Comparison of ENCODE assay signal across 8 cellular contexts in genomic region chr7:33061282-33061928, GRCh38. TPM values are rescaled to one million over a fixed set of nuclear protein-coding genes. Genes with fewer than 3 reads are reported as not detected.
DNase-seq lines count a peak whose midpoint lies in the region; ATAC-seq, FAIRE-seq and TF ChIP-seq lines count a peak whose summit lies in the region.

No MANE protein-coding gene starts in this region.

- H3K27ac Mint-ChIP-seq in endodermal cell (no peak overlapping the region), progenitor cell of endocrine pancreas (peak overlapping the region; percentile 97)

- H3K9me3 ChIP-seq in NT2/D1 (ENCODE audit: insufficient read depth, low read length) = no peaks in the 10 kb centered on the region
- peaks cover 11% of the 10 kb centered on the region for H3K9me3 ChIP-seq in endodermal cell (ENCODE audit: control insufficient read depth, low read length)
- no peaks in the 10 kb centered on the region for H3K9me3 ChIP-seq in small intestine (ENCODE audit: control insufficient read depth, low read depth)

- H3K36me3 ChIP-seq in NT2/D1 (ENCODE audit: insufficient read depth, insufficient read length, low read length) = peaks cover 9% of the 10 kb centered on the region
- peaks cover 3% of the 10 kb centered on the region for H3K36me3 ChIP-seq in endodermal cell (ENCODE audit: control insufficient read depth, insufficient read depth, low read length)
- H3K36me3 ChIP-seq in small intestine (ENCODE audit: control insufficient read depth in 2 of 2, insufficient read depth in 2 of 2, low read length in 2 of 2) = no peaks in the 10 kb centered on the region

- DNase-seq in GM12864 (ENCODE audit: low read depth) (no peak), NT2/D1 (ENCODE audit: low read depth, low spot score) (no peak), endodermal cell (no peak), progenitor cell of endocrine pancreas (ENCODE audit: low spot score, unreplicated experiment) (no peak), GM03348 (ENCODE audit: low spot score) (no peak), DMS79 (lab: John Stamatoyannopoulos, UW) (no peak), small intestine (no peak)

- H3K27me3 Mint-ChIP-seq in endodermal cell (ENCODE audit: insufficient read depth) (no peaks in the 10 kb centered on the region), progenitor cell of endocrine pancreas (no peaks in the 10 kb centered on the region)

- H3K4me3 ChIP-seq in GM12864 (ENCODE audit: low read depth, low read length) = peak overlapping the region; percentile 96
- peak overlapping the region; percentile 94 for H3K4me3 ChIP-seq in NT2/D1 (ENCODE audit: insufficient read length, low read depth)
- H3K4me3 ChIP-seq in endodermal cell (ENCODE audit: low read length) = peak overlapping the region; percentile 98
- H3K4me3 ChIP-seq in small intestine (ENCODE audit: low read depth in 1 of 2, low read length in 2 of 2) = peak overlapping the region in 1 of 2 donors; percentile 92

- FAIRE-seq in small intestine (lab: Jason Lieb, UNC) = no peak

- no peaks in the 10 kb centered on the region for H3K4me1 ChIP-seq in NT2/D1 (ENCODE audit: insufficient read depth, insufficient read length)
- peaks cover 3% of the 10 kb centered on the region for H3K4me1 ChIP-seq in endodermal cell (ENCODE audit: control insufficient read depth, insufficient read depth, low read length)
- peaks cover 4 to 11% of the 10 kb centered on the region in 2 donors for H3K4me1 ChIP-seq in small intestine (ENCODE audit: control insufficient read depth in 2 of 2, insufficient read depth in 1 of 2, low read depth in 1 of 2, low read length in 1 of 2)

- H3K9ac ChIP-seq in NT2/D1 (ENCODE audit: insufficient read length, low read depth) (peak overlapping the region; percentile 93), endodermal cell (ENCODE audit: extremely low read depth, low read length, poor library complexity, severe bottlenecking) (peak overlapping the region; percentile 65)

- ATAC-seq in HG03469 (IDR thresholded peaks at IDR 0.05; ENCODE audit: unreplicated experiment) = no peak

- no peaks in the 10 kb centered on the region for H3K27me3 ChIP-seq in NT2/D1 (ENCODE audit: insufficient read depth, insufficient read length)
- H3K27me3 ChIP-seq in endodermal cell (ENCODE audit: control insufficient read depth, insufficient read depth, low read length, poor library complexity, severe bottlenecking) = no peaks in the 10 kb centered on the region
- no peaks in the 10 kb centered on the region for H3K27me3 ChIP-seq in small intestine (ENCODE audit: control insufficient read depth in 2 of 2, insufficient read depth in 2 of 2, low read length in 2 of 2)

- H3K4me3 Mint-ChIP-seq in endodermal cell = peak overlapping the region; percentile 91
- peak overlapping the region; percentile 93 for H3K4me3 Mint-ChIP-seq in progenitor cell of endocrine pancreas (ENCODE audit: low read depth)

- H3K9me3 Mint-ChIP-seq in endodermal cell (peaks cover 22% of the 10 kb centered on the region), progenitor cell of endocrine pancreas (ENCODE audit: low read depth) (peaks cover 17% of the 10 kb centered on the region)

- peaks cover 19% of the 10 kb centered on the region for H3K36me3 Mint-ChIP-seq in endodermal cell (ENCODE audit: low read depth)
- H3K36me3 Mint-ChIP-seq in progenitor cell of endocrine pancreas (ENCODE audit: insufficient read depth) = peaks cover 22% of the 10 kb centered on the region

- H3K27ac ChIP-seq in endodermal cell (ENCODE audit: low read depth, low read length) (no peak overlapping the region), small intestine (ENCODE audit: low read depth in 1 of 2, low read length in 1 of 2) (no peak overlapping the region)

- H3K4me1 Mint-ChIP-seq in endodermal cell (peaks cover 10% of the 10 kb centered on the region), progenitor cell of endocrine pancreas (ENCODE audit: low read depth) (peaks cover 18% of the 10 kb centered on the region)

- TF ChIP-seq CTCF in GM12864 (IDR thresholded peaks at IDR 0.05; ENCODE audit: low read depth, low read length, missing control alignments) = no peak
- TF ChIP-seq CTCF in endodermal cell (conservative IDR thresholded peaks at IDR 0.05) = no peak
- no peak for TF ChIP-seq CTCF in progenitor cell of endocrine pancreas (IDR thresholded peaks at IDR 0.05; ENCODE audit: unreplicated experiment)

- WGBS in endodermal cell (ENCODE audit: insufficient coverage in 1 of 2, insufficient read length in 1 of 2), 2 experiments = 61 to 87% methylated on average over 1 to 6 of the region's 7 CpGs
- WGBS in small intestine, 3 donors = 5 to 16% (median 14%) methylated on average over 7 of the region's 7 CpGs

RNA-seq across cellular contexts. Expression of gene NT5C3A, which starts 1.2 kb away (rescaled TPM):
- total RNA-seq in endodermal cell (10 to 100 TPM; 17.5 to 22.1 TPM), progenitor cell of endocrine pancreas (35.0 and 36.1 TPM in 2 replicates)
- 29.1 TPM for polyA plus RNA-seq in endodermal cell (2013, experiment 1 of 2)
- 26.7 TPM for polyA plus RNA-seq in endodermal cell (2013, experiment 2 of 2)
- polyA plus RNA-seq in small intestine = 100 to 1,000 TPM in 1 of 3 donors, 10 to 100 TPM in 2; 40.1 to 108 (median 81.0) TPM

RNA-seq across cellular contexts. Expression of gene RP9, which starts 47.8 kb away (rescaled TPM):
- total RNA-seq in endodermal cell (10 to 100 TPM; 15.0 to 18.0 TPM), progenitor cell of endocrine pancreas (26.2 and 27.7 TPM in 2 replicates)
- 21.7 TPM for polyA plus RNA-seq in endodermal cell (2013, experiment 1 of 2)
- 26.9 TPM for polyA plus RNA-seq in endodermal cell (2013, experiment 2 of 2)
- 10 to 100 TPM in 2 of 3 donors, 1 to 10 TPM in 1; 9.6 to 37.0 (median 32.4) TPM for polyA plus RNA-seq in small intestine
